1 cellular context compared by ENCODE assay signal in the genomic region with DNA sequence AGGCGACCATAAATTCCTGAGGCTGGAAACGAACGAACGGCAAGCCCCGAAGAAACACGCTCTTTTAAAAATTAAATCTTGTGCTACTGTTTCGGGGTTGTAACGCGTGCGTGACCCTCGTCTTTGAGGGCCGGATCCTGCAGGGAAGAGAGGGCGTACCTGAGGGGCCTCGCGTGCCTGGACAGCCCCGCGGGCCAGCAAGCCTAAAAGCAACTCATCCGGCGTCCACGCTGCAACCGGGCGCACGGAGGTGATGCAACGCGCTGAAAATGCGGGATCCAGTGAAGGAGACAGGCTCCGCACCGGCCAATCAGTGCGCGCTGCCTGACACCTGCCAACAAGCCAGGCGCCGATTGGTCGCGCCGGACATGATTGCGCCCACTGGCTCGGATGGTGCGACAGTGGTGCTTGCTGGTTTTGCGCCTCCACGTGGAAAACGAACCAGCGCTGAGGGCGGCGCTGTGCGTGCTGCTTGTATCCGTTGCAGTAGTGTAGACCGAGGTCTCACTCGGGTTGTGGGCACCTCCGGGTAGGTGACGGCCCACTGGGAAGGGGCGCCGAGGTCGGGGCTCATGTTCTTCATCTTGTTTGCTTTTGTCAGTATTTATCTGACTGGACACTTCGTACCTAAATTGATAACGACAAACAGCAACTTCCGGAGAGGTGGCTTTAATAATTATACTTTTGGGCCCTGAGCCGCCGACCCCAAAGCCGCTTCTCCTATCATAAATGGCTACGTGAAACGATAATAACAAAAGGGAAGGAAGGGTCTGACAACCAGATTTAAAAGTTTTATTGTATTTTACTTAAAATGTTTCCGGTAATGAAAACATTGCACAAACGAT.
A peak's percentile ranks its signal among the peaks of the same experiment; 100 is the strongest.
TF ChIP-seq lines count a peak whose summit lies in the region.

A gene (minus strand): TSS at position 246 of the 845 bp plus-strand sequence. CDS start 4,278 bp downstream, outside the sequence.

TF ChIP-seq in K562, 482 proteins besides CTCF, POLR2A, EP300 and RAD21 (continued from another document and continues in another):
- TF ChIP-seq, protein P1, sequence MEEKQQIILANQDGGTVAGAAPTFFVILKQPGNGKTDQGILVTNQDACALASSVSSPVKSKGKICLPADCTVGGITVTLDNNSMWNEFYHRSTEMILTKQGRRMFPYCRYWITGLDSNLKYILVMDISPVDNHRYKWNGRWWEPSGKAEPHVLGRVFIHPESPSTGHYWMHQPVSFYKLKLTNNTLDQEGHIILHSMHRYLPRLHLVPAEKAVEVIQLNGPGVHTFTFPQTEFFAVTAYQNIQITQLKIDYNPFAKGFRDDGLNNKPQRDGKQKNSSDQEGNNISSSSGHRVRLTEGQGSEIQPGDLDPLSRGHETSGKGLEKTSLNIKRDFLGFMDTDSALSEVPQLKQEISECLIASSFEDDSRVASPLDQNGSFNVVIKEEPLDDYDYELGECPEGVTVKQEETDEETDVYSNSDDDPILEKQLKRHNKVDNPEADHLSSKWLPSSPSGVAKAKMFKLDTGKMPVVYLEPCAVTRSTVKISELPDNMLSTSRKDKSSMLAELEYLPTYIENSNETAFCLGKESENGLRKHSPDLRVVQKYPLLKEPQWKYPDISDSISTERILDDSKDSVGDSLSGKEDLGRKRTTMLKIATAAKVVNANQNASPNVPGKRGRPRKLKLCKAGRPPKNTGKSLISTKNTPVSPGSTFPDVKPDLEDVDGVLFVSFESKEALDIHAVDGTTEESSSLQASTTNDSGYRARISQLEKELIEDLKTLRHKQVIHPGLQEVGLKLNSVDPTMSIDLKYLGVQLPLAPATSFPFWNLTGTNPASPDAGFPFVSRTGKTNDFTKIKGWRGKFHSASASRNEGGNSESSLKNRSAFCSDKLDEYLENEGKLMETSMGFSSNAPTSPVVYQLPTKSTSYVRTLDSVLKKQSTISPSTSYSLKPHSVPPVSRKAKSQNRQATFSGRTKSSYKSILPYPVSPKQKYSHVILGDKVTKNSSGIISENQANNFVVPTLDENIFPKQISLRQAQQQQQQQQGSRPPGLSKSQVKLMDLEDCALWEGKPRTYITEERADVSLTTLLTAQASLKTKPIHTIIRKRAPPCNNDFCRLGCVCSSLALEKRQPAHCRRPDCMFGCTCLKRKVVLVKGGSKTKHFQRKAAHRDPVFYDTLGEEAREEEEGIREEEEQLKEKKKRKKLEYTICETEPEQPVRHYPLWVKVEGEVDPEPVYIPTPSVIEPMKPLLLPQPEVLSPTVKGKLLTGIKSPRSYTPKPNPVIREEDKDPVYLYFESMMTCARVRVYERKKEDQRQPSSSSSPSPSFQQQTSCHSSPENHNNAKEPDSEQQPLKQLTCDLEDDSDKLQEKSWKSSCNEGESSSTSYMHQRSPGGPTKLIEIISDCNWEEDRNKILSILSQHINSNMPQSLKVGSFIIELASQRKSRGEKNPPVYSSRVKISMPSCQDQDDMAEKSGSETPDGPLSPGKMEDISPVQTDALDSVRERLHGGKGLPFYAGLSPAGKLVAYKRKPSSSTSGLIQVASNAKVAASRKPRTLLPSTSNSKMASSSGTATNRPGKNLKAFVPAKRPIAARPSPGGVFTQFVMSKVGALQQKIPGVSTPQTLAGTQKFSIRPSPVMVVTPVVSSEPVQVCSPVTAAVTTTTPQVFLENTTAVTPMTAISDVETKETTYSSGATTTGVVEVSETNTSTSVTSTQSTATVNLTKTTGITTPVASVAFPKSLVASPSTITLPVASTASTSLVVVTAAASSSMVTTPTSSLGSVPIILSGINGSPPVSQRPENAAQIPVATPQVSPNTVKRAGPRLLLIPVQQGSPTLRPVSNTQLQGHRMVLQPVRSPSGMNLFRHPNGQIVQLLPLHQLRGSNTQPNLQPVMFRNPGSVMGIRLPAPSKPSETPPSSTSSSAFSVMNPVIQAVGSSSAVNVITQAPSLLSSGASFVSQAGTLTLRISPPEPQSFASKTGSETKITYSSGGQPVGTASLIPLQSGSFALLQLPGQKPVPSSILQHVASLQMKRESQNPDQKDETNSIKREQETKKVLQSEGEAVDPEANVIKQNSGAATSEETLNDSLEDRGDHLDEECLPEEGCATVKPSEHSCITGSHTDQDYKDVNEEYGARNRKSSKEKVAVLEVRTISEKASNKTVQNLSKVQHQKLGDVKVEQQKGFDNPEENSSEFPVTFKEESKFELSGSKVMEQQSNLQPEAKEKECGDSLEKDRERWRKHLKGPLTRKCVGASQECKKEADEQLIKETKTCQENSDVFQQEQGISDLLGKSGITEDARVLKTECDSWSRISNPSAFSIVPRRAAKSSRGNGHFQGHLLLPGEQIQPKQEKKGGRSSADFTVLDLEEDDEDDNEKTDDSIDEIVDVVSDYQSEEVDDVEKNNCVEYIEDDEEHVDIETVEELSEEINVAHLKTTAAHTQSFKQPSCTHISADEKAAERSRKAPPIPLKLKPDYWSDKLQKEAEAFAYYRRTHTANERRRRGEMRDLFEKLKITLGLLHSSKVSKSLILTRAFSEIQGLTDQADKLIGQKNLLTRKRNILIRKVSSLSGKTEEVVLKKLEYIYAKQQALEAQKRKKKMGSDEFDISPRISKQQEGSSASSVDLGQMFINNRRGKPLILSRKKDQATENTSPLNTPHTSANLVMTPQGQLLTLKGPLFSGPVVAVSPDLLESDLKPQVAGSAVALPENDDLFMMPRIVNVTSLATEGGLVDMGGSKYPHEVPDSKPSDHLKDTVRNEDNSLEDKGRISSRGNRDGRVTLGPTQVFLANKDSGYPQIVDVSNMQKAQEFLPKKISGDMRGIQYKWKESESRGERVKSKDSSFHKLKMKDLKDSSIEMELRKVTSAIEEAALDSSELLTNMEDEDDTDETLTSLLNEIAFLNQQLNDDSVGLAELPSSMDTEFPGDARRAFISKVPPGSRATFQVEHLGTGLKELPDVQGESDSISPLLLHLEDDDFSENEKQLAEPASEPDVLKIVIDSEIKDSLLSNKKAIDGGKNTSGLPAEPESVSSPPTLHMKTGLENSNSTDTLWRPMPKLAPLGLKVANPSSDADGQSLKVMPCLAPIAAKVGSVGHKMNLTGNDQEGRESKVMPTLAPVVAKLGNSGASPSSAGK (IDR thresholded peaks at IDR 0.05): peak; percentile 93
- TF ChIP-seq CREB1 (IDR thresholded peaks at IDR 0.05): peak; percentile 95
- TF ChIP-seq CREB1 (CRISPR knock-in tag; IDR thresholded peaks at IDR 0.05): peak; percentile 93
- TF ChIP-seq, protein P2, sequence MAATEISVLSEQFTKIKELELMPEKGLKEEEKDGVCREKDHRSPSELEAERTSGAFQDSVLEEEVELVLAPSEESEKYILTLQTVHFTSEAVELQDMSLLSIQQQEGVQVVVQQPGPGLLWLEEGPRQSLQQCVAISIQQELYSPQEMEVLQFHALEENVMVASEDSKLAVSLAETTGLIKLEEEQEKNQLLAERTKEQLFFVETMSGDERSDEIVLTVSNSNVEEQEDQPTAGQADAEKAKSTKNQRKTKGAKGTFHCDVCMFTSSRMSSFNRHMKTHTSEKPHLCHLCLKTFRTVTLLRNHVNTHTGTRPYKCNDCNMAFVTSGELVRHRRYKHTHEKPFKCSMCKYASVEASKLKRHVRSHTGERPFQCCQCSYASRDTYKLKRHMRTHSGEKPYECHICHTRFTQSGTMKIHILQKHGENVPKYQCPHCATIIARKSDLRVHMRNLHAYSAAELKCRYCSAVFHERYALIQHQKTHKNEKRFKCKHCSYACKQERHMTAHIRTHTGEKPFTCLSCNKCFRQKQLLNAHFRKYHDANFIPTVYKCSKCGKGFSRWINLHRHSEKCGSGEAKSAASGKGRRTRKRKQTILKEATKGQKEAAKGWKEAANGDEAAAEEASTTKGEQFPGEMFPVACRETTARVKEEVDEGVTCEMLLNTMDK (IDR thresholded peaks at IDR 0.05; ENCODE audit: borderline replicate concordance, insufficient read depth, low read depth, low read length, poor library complexity, severe bottlenecking): peak; percentile 51
- peak; percentile 46 to 68; a peak in 2 of 4 replicates for TF ChIP-seq TBL1XR1 (IDR thresholded peaks at IDR 0.05; ENCODE audit: low read length in 2 of 2)
- TF ChIP-seq CAMTA2 (CRISPR knock-in tag; conservative IDR thresholded peaks at IDR 0.05): 0 out of 2 replicates have a peak, but pooled peaks have one; percentile 57
- no peak for TF ChIP-seq KAT2B (IDR thresholded peaks at IDR 0.05; ENCODE audit: low read depth, low read length)
- TF ChIP-seq, protein P3, sequence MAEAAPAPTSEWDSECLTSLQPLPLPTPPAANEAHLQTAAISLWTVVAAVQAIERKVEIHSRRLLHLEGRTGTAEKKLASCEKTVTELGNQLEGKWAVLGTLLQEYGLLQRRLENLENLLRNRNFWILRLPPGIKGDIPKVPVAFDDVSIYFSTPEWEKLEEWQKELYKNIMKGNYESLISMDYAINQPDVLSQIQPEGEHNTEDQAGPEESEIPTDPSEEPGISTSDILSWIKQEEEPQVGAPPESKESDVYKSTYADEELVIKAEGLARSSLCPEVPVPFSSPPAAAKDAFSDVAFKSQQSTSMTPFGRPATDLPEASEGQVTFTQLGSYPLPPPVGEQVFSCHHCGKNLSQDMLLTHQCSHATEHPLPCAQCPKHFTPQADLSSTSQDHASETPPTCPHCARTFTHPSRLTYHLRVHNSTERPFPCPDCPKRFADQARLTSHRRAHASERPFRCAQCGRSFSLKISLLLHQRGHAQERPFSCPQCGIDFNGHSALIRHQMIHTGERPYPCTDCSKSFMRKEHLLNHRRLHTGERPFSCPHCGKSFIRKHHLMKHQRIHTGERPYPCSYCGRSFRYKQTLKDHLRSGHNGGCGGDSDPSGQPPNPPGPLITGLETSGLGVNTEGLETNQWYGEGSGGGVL (CRISPR knock-in tag; IDR thresholded peaks at IDR 0.05): no peak
- no peak for TF ChIP-seq ZNF232 (CRISPR knock-in tag; IDR thresholded peaks at IDR 0.05)
- TF ChIP-seq, protein P4, sequence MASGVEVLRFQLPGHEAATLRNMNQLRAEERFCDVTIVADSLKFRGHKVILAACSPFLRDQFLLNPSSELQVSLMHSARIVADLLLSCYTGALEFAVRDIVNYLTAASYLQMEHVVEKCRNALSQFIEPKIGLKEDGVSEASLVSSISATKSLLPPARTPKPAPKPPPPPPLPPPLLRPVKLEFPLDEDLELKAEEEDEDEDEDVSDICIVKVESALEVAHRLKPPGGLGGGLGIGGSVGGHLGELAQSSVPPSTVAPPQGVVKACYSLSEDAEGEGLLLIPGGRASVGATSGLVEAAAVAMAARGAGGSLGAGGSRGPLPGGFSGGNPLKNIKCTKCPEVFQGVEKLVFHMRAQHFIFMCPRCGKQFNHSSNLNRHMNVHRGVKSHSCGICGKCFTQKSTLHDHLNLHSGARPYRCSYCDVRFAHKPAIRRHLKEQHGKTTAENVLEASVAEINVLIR (CRISPR knock-in tag; IDR thresholded peaks at IDR 0.05): peak; percentile 76
- TF ChIP-seq, protein P5, sequence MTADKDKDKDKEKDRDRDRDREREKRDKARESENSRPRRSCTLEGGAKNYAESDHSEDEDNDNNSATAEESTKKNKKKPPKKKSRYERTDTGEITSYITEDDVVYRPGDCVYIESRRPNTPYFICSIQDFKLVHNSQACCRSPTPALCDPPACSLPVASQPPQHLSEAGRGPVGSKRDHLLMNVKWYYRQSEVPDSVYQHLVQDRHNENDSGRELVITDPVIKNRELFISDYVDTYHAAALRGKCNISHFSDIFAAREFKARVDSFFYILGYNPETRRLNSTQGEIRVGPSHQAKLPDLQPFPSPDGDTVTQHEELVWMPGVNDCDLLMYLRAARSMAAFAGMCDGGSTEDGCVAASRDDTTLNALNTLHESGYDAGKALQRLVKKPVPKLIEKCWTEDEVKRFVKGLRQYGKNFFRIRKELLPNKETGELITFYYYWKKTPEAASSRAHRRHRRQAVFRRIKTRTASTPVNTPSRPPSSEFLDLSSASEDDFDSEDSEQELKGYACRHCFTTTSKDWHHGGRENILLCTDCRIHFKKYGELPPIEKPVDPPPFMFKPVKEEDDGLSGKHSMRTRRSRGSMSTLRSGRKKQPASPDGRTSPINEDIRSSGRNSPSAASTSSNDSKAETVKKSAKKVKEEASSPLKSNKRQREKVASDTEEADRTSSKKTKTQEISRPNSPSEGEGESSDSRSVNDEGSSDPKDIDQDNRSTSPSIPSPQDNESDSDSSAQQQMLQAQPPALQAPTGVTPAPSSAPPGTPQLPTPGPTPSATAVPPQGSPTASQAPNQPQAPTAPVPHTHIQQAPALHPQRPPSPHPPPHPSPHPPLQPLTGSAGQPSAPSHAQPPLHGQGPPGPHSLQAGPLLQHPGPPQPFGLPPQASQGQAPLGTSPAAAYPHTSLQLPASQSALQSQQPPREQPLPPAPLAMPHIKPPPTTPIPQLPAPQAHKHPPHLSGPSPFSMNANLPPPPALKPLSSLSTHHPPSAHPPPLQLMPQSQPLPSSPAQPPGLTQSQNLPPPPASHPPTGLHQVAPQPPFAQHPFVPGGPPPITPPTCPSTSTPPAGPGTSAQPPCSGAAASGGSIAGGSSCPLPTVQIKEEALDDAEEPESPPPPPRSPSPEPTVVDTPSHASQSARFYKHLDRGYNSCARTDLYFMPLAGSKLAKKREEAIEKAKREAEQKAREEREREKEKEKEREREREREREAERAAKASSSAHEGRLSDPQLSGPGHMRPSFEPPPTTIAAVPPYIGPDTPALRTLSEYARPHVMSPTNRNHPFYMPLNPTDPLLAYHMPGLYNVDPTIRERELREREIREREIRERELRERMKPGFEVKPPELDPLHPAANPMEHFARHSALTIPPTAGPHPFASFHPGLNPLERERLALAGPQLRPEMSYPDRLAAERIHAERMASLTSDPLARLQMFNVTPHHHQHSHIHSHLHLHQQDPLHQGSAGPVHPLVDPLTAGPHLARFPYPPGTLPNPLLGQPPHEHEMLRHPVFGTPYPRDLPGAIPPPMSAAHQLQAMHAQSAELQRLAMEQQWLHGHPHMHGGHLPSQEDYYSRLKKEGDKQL (CRISPR knock-in tag; IDR thresholded peaks at IDR 0.05; ENCODE audit: borderline replicate concordance): no peak
- TF ChIP-seq, protein P6, sequence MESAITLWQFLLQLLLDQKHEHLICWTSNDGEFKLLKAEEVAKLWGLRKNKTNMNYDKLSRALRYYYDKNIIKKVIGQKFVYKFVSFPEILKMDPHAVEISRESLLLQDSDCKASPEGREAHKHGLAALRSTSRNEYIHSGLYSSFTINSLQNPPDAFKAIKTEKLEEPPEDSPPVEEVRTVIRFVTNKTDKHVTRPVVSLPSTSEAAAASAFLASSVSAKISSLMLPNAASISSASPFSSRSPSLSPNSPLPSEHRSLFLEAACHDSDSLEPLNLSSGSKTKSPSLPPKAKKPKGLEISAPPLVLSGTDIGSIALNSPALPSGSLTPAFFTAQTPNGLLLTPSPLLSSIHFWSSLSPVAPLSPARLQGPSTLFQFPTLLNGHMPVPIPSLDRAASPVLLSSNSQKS (CRISPR knock-in tag; IDR thresholded peaks at IDR 0.05): no peak
- no peak for TF ChIP-seq KLF1 (tag; IDR thresholded peaks at IDR 0.05)
- TF ChIP-seq BCL6 (CRISPR knock-in tag; IDR thresholded peaks at IDR 0.05): no peak
- TF ChIP-seq TAL1 (IDR thresholded peaks at IDR 0.05): no peak
- TF ChIP-seq SNRNP70 (optimal IDR thresholded peaks at IDR 0.05; ENCODE audit: low read depth, low read length): no peak
- no peak for TF ChIP-seq GTF2A2 (tag; IDR thresholded peaks at IDR 0.05)
- TF ChIP-seq KDM1A (IDR thresholded peaks at IDR 0.05): no peak
- TF ChIP-seq HCFC1 (IDR thresholded peaks at IDR 0.05; ENCODE audit: low read depth, low read length): peak; percentile 78
- no peak for TF ChIP-seq ZNF408 (CRISPR knock-in tag; IDR thresholded peaks at IDR 0.05; ENCODE audit: low read depth)
- TF ChIP-seq ZNF133 (CRISPR knock-in tag; IDR thresholded peaks at IDR 0.05): no peak
